In the genomic region with DNA sequence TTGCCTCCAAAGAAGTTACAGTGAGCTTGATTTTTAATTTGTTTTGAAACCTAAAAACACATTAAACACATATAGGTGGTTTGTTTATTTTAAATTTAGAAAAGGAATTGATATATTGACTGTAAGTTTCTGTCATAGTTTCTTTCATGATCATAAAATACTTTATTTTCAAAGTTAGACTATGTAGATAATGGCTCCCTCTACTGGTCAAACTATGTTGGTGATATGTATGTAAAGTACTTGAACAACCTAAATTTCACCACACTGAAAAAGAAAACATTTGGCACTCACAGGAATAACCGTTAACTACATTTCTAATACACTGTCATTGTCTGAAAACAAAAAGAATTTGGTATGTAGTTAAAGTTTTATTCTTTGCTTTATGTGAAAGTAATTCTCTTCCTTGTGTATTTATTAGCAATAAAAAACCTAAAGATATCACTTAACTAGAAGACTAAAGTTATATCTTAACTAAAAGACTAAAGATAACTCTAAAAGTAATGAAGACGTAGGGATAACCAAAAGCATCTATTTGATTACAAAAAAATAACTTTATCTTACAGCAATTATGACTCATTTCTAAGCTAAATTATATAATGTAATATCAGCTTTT, we compare ENCODE assay signal across 8 cellular contexts.
DNase-seq lines count a peak whose midpoint lies in the region; ATAC-seq, FAIRE-seq and TF ChIP-seq lines count a peak whose summit lies in the region.

No MANE protein-coding gene starts in this region.

- FAIRE-seq in HTR-8/SVneo (lab: Jason Lieb, UNC): no peak
- FAIRE-seq in RCC 7860 (lab: Jason Lieb, UNC): peak; percentile 68

- H3K27me3 Mint-ChIP-seq in activated T-cell treated with anti-CD3 and anti-CD28 coated beads, Interleukin-2, amount 50 U/mL, for 4 hours (ENCODE audit: low read depth): no peaks in the 10 kb centered on the region

- intact Hi-C loops in esophagus squamous epithelium (cut with DNase I): no loop called here

- in situ Hi-C loops in GM13977 (cut with MboI; ENCODE audit: low pct_unique_long_range_greater_than_20kb, low sequenced_read_pairs, unreplicated experiment): no loop called here

- no peaks in the 10 kb centered on the region for H3K36me3 ChIP-seq in esophagus squamous epithelium

- no peak overlapping the region for H3K4me3 Mint-ChIP-seq in activated T-cell treated with anti-CD3 and anti-CD28 coated beads, Interleukin-2, amount 50 U/mL, for 4 hours

- H3K9me3 Mint-ChIP-seq in activated T-cell treated with anti-CD3 and anti-CD28 coated beads, Interleukin-2, amount 50 U/mL, for 4 hours: peaks cover 5% of the 10 kb centered on the region

- no peaks in the 10 kb centered on the region for H3K9me3 ChIP-seq in esophagus squamous epithelium

- DNase-seq in A172 (ENCODE audit: low spot score) (peak; percentile 38), GM13977 (ENCODE audit: low spot score) (peak; percentile 25), HTR-8/SVneo (ENCODE audit: insufficient read length, low spot score) (peak; percentile 5), RCC 7860 (ENCODE audit: low spot score) (peak; percentile 42), esophagus squamous epithelium (lab: John Stamatoyannopoulos, UW) (no peak), retinal pigment epithelial cell (ENCODE audit: low read depth) (peak; percentile 12)
- DNase-seq in activated T-cell treated with anti-CD3 and anti-CD28 coated beads, Interleukin-2, amount 50 U/mL, for 4 hours: no peak

- ATAC-seq in HG03280 (IDR thresholded peaks at IDR 0.05; ENCODE audit: unreplicated experiment): no peak
- ATAC-seq in activated T-cell treated with anti-CD3 and anti-CD28 coated beads, Interleukin-2, amount 50 U/mL, for 4 hours: no peak

- H3K27ac ChIP-seq in esophagus squamous epithelium: no peak overlapping the region

- WGBS in esophagus squamous epithelium, 2 donors: 20 to 24% methylated on average over 2 of the region's 2 CpGs

- H3K4me3 ChIP-seq in esophagus squamous epithelium: no peak overlapping the region
- no peak overlapping the region for H3K4me3 ChIP-seq in retinal pigment epithelial cell (ENCODE audit: low read length)

- TF ChIP-seq CTCF in GM13977 (IDR thresholded peaks at IDR 0.05; ENCODE audit: extremely low read depth, insufficient read depth, missing control alignments): peak; percentile 64
- TF ChIP-seq CTCF in esophagus squamous epithelium (IDR thresholded peaks at IDR 0.05): peak in 4 of 6 experiments; percentile 28 to 44 (median 34)
- TF ChIP-seq CTCF in retinal pigment epithelial cell (conservative IDR thresholded peaks at IDR 0.05; ENCODE audit: low read depth, low read length): peak; percentile 56

- H3K4me1 ChIP-seq in esophagus squamous epithelium: no peaks in the 10 kb centered on the region

- no peak for TF ChIP-seq POLR2A in esophagus squamous epithelium (IDR thresholded peaks at IDR 0.05)

- H3K27me3 ChIP-seq in esophagus squamous epithelium: no peaks in the 10 kb centered on the region

- H3K36me3 Mint-ChIP-seq in activated T-cell treated with anti-CD3 and anti-CD28 coated beads, Interleukin-2, amount 50 U/mL, for 4 hours (ENCODE audit: insufficient read depth): no peaks in the 10 kb centered on the region

- no peaks in the 10 kb centered on the region for H3K4me1 Mint-ChIP-seq in activated T-cell treated with anti-CD3 and anti-CD28 coated beads, Interleukin-2, amount 50 U/mL, for 4 hours (ENCODE audit: low read depth)

Comparison
In these comparisons a context has a peak if more than half of its experiments do, and no peak if none do; other contexts are left out.
1. DNase-seq: peak in A172 (single experiment), GM13977 (single experiment), HTR-8/SVneo (single experiment), RCC 7860 (single experiment) and retinal pigment epithelial cell (single experiment); none in esophagus squamous epithelium (single experiment) and activated T-cell treated with anti-CD3 and anti-CD28 coated beads, Interleukin-2, amount 50 U/mL, for 4 hours (single experiment).
2. Peak in every context shown above with its lines, with median percentiles within 50 percentile points of each other: CTCF ChIP-seq.